8 cellular contexts compared by ENCODE assay signal in genomic region chr1:215082532-215083407, GRCh38.
DNase-seq lines count a peak whose midpoint lies in the region; ATAC-seq lines count a peak whose summit lies in the region.

KCNK2 (plus strand) TSS chr1:215082737; CDS start chr1:215083386, 649 bp downstream.

- DNase-seq in D341Med (ENCODE audit: low spot score): peak; percentile 87
- peak; percentile 14 for DNase-seq in NCI-H1092 (lab: John Stamatoyannopoulos, UW)
- DNase-seq in ecto neural progenitor cell (ENCODE audit: low spot score): peak; percentile 71

- peaks cover 24% of the 10 kb centered on the region for H3K27me3 ChIP-seq in neuron (ENCODE audit: insufficient read depth, low read length)

- ATAC-seq in GM19324 (IDR thresholded peaks at IDR 0.05; ENCODE audit: low FRiP score, unreplicated experiment): no peak
- ATAC-seq in HG02852 (IDR thresholded peaks at IDR 0.05; ENCODE audit: unreplicated experiment): no peak
- ATAC-seq in GM19351 (IDR thresholded peaks at IDR 0.05; ENCODE audit: unreplicated experiment): no peak
- no peak for ATAC-seq in HG02642 (IDR thresholded peaks at IDR 0.05; ENCODE audit: poor library complexity, unreplicated experiment)

- H3K4me3 ChIP-seq in neuron (ENCODE audit: low read length): peak within 1 kb of the TSS; percentile 72

- H2AFZ ChIP-seq in neuron (ENCODE audit: low read depth, low read length): peak within 1 kb of the TSS; percentile 82

- peaks cover 11% of the 10 kb centered on the region for H3K4me1 ChIP-seq in neuron (ENCODE audit: insufficient read depth, low read length)

- no peaks in the 10 kb centered on the region for H3K9me3 ChIP-seq in neuron (ENCODE audit: low read length)

- H3K36me3 ChIP-seq in neuron (ENCODE audit: insufficient read depth, low read length): no peaks in the 10 kb centered on the region

Comparison
In these comparisons a context has a peak if more than half of its experiments do, and no peak if none do; other contexts are left out.
1. DNase-seq: peak in every context shown above with its lines; median percentile 87 in D341Med; 71 in ecto neural progenitor cell; 14 in NCI-H1092.